Comparison of ENCODE assay signal across 11 cellular contexts in the genomic region with DNA sequence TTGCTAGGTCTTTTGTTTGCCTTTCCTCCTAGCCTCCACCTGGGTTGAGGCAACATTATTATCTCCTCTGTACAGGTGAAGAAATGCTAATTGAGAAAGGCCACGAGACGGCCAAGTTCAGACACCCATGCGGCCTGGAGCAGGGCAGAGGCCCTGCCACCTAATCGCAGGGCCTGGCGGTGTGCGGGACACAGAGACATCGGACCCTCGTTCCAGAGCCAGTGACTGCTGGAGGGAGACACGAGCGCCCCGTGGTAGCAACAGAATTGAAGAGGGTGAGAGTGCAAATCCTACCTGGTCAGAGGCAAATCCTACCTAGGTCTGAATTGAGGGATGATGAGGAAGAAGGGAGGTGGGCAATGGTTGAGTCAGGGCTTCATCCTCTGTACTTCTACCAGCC.
DNase-seq lines count a peak whose midpoint lies in the region; ATAC-seq and TF ChIP-seq lines count a peak whose summit lies in the region.
"Had no signal": no experiment of that assay in that cellular context is flagged by ENCODE, and none has a peak within 500 bp of the region (broad histone marks: within the 10 kb centered on the region; RNA-seq: fewer than 3 reads in every experiment).

No MANE protein-coding gene starts in this region.

- H3K4me1 Mint-ChIP-seq in endodermal cell = peaks cover 11% of the 10 kb centered on the region
- peaks cover 80% of the 10 kb centered on the region for H3K4me1 Mint-ChIP-seq in osteocyte (ENCODE audit: unreplicated experiment)

- no peaks in the 10 kb centered on the region for H3K36me3 ChIP-seq in heart right ventricle
- no peaks in the 10 kb centered on the region for H3K36me3 ChIP-seq in endodermal cell (ENCODE audit: control insufficient read depth, insufficient read depth, low read length)
- H3K36me3 ChIP-seq in aorta (ENCODE audit: control insufficient read depth in 1 of 2, insufficient read depth in 2 of 2, low read length in 1 of 2) = no peaks in the 10 kb centered on the region
- H3K36me3 ChIP-seq: right lobe of liver had no signal

- DNase-seq in heart right ventricle = peak in 1 of 2 donors; percentile 4
- no peak for DNase-seq in Right ventricle myocardium superior
- DNase-seq in endodermal cell = peak; percentile 26
- DNase-seq in osteocyte (ENCODE audit: extremely low spot score, unreplicated experiment) = peak; percentile 64
- peak in 1 of 2 donors; percentile 41 for DNase-seq in aorta
- DNase-seq in NCI-H2107 (lab: John Stamatoyannopoulos, UW) = no peak
- no peak for DNase-seq in NOMO-1 treated with dmso at 0.1 percent for 144 hours (lab: John Stamatoyannopoulos, UW; ENCODE audit: unreplicated experiment)
- DNase-seq: activated CD8-positive, alpha-beta T cell treated with anti-CD3 and anti-CD28 coated beads for 36 hours; Karpas-422 had no signal

- H3K27ac Mint-ChIP-seq in endodermal cell = no peak overlapping the region
- peak overlapping the region; percentile 92 for H3K27ac Mint-ChIP-seq in osteocyte (ENCODE audit: unreplicated experiment)

- H3K9me3 Mint-ChIP-seq in endodermal cell = no peaks in the 10 kb centered on the region
- H3K9me3 Mint-ChIP-seq in osteocyte (ENCODE audit: unreplicated experiment) = no peaks in the 10 kb centered on the region
- H3K9me3 Mint-ChIP-seq: activated CD8-positive, alpha-beta T cell treated with anti-CD3 and anti-CD28 coated beads for 36 hours had no signal

- no peaks in the 10 kb centered on the region for H3K27me3 ChIP-seq in heart right ventricle
- H3K27me3 ChIP-seq in endodermal cell (ENCODE audit: control insufficient read depth, insufficient read depth, low read length, poor library complexity, severe bottlenecking) = no peaks in the 10 kb centered on the region
- no peaks in the 10 kb centered on the region for H3K27me3 ChIP-seq in aorta (ENCODE audit: control insufficient read depth in 1 of 2, insufficient read depth in 2 of 2, low read length in 1 of 2)
- H3K27me3 ChIP-seq: right lobe of liver had no signal

- peak overlapping the region; percentile 84 to 99 (median 94) for H3K27ac ChIP-seq in heart right ventricle
- no peak overlapping the region for H3K27ac ChIP-seq in endodermal cell (ENCODE audit: low read depth, low read length)
- peak overlapping the region; percentile 32 to 95 for H3K27ac ChIP-seq in aorta (ENCODE audit: low read depth in 1 of 2, low read length in 2 of 2)

- H3K4me1 ChIP-seq in heart right ventricle (peaks cover 52 to 93% (median 72%) of the 10 kb centered on the region in 9 donors), endodermal cell (ENCODE audit: control insufficient read depth, insufficient read depth, low read length) (no peaks in the 10 kb centered on the region), aorta (ENCODE audit: control insufficient read depth in 1 of 2, insufficient read depth in 2 of 2, low read length in 2 of 2) (peaks cover 0 to 8% of the 10 kb centered on the region in 2 donors)
- H3K4me1 ChIP-seq: right lobe of liver had no signal

- H3K27me3 Mint-ChIP-seq in endodermal cell (ENCODE audit: insufficient read depth) = no peaks in the 10 kb centered on the region
- H3K27me3 Mint-ChIP-seq in osteocyte (ENCODE audit: unreplicated experiment) = no peaks in the 10 kb centered on the region
- H3K27me3 Mint-ChIP-seq: activated CD8-positive, alpha-beta T cell treated with anti-CD3 and anti-CD28 coated beads for 36 hours had no signal

- intact Hi-C loops in heart right ventricle (cut with DNase I) = loop anchor here in 4 of 10 donors (2.0 to 5.0 kb wide), 4 partner anchors 19 to 115 kb away; a partner anchor contains a TSS
- intact Hi-C loops in Right ventricle myocardium superior (cut with DNase I) = no loop called here
- intact Hi-C loops in aorta (cut with DNase I) = loop anchor here (5.0 to 10.0 kb wide), 2 partner anchors 113 to 115 kb away; a partner anchor contains a TSS

- no peak for TF ChIP-seq CTCF in heart right ventricle (IDR thresholded peaks at IDR 0.05)
- TF ChIP-seq CTCF in endodermal cell (conservative IDR thresholded peaks at IDR 0.05) = no peak
- no peak for TF ChIP-seq CTCF in osteocyte (IDR thresholded peaks at IDR 0.05)

- H3K36me3 Mint-ChIP-seq in endodermal cell (ENCODE audit: low read depth) = no peaks in the 10 kb centered on the region
- no peaks in the 10 kb centered on the region for H3K36me3 Mint-ChIP-seq in osteocyte (ENCODE audit: unreplicated experiment)

- 94 to 95% methylated on average over 11 of the region's 11 CpGs for WGBS in heart right ventricle, 2 donors
- 94 to 96% methylated on average over 11 of the region's 11 CpGs for WGBS in endodermal cell (ENCODE audit: insufficient coverage in 1 of 2, insufficient read length in 1 of 2), 2 experiments
- WGBS in aorta, 2 donors = 97 to 98% methylated on average over 11 of the region's 11 CpGs

- H3K9me3 ChIP-seq in heart right ventricle (no peaks in the 10 kb centered on the region), endodermal cell (ENCODE audit: control insufficient read depth, low read length) (no peaks in the 10 kb centered on the region), aorta (ENCODE audit: control insufficient read depth, low read length) (no peaks in the 10 kb centered on the region)
- H3K9me3 ChIP-seq: right lobe of liver had no signal

- no peak overlapping the region for H3K4me3 Mint-ChIP-seq in endodermal cell
- no peak overlapping the region for H3K4me3 Mint-ChIP-seq in osteocyte (ENCODE audit: unreplicated experiment)

- no peak overlapping the region for H3K4me3 ChIP-seq in heart right ventricle
- no peak overlapping the region for H3K4me3 ChIP-seq in endodermal cell (ENCODE audit: low read length)
- no peak overlapping the region for H3K4me3 ChIP-seq in aorta (ENCODE audit: low read length in 2 of 2)
- H3K4me3 ChIP-seq: right lobe of liver had no signal

- H3K9ac ChIP-seq in endodermal cell (ENCODE audit: extremely low read depth, low read length, poor library complexity, severe bottlenecking) = no peak overlapping the region

- no peak for ATAC-seq in heart right ventricle
- no peak for ATAC-seq in Right ventricle myocardium superior (ENCODE audit: poor library complexity)
- no peak for ATAC-seq in aorta (ENCODE audit: low FRiP score)
- no peak for ATAC-seq in GM19455 (IDR thresholded peaks at IDR 0.05; ENCODE audit: unreplicated experiment)

Comparison
In these comparisons a context has a peak if more than half of its experiments do, and no peak if none do; other contexts are left out.
1. DNase-seq: peak in endodermal cell (single experiment) and osteocyte (single experiment); none in Right ventricle myocardium superior (single experiment), NCI-H2107 (single experiment) and NOMO-1 treated with dmso at 0.1 percent for 144 hours (single experiment).